21 cellular contexts compared by ENCODE assay signal in genomic region chr14:39454906-39455539, GRCh38. TPM values are rescaled to one million over a fixed set of nuclear protein-coding genes. Genes with fewer than 3 reads are reported as not detected.
DNase-seq lines count a peak whose midpoint lies in the region; ATAC-seq lines count a peak whose summit lies in the region.
"Had no signal": no experiment of that assay in that cellular context is flagged by ENCODE, and none has a peak within 500 bp of the region (broad histone marks: within the 10 kb centered on the region; RNA-seq: fewer than 3 reads in every experiment).

No MANE protein-coding gene starts in this region.

- peaks cover 3% of the 10 kb centered on the region for H3K9me3 Mint-ChIP-seq in activated T-cell treated with anti-CD3 and anti-CD28 coated beads, Interleukin-2, amount 50 U/mL, for 24 hours
- H3K9me3 Mint-ChIP-seq in activated naive CD8-positive, alpha-beta T cell treated with anti-CD3 and anti-CD28 coated beads for 36 hours = peaks cover 7% of the 10 kb centered on the region

- no peak for ATAC-seq in GM18502 (IDR thresholded peaks at IDR 0.05; ENCODE audit: poor library complexity, unreplicated experiment)

- DNase-seq in activated T-cell treated with anti-CD3 and anti-CD28 coated beads, Interleukin-2, amount 50 U/mL, for 24 hours = no peak
- no peak for DNase-seq in activated T-cell treated with anti-CD3 and anti-CD28 coated beads, Interleukin-2, amount 50 U/mL, for 48 hours
- DNase-seq in NCI-H226 (peak; percentile 35), myocyte (ENCODE audit: low read depth) (peak; percentile 20), globus pallidus (ENCODE audit: low spot score) (no peak), epidermal melanocyte (ENCODE audit: insufficient read length, low spot score) (no peak)
- DNase-seq in activated naive CD8-positive, alpha-beta T cell treated with anti-CD3 and anti-CD28 coated beads for 36 hours = no peak
- DNase-seq: Calu3; DMS79 treated with DMSO at 0.1 percent for 48 hours; GF-D8; NCI-H1092; NCI-H1436; NCI-H187; NCI-H2081 treated with DMSO at 0.1 percent for 48 hours; NCI-H446; NCI-H524 treated with DMSO at 0.1 percent for 48 hours; NCI-H774; NK-92 treated with Interleukin-12 subunit alpha and Interleukin-12 subunit beta, amount 100 ng/mL, for 24 hours; PC-9; SHP77 had no signal

- H3K36me3 Mint-ChIP-seq in activated T-cell treated with anti-CD3 and anti-CD28 coated beads, Interleukin-2, amount 50 U/mL, for 24 hours (ENCODE audit: low read depth) = no peaks in the 10 kb centered on the region
- H3K36me3 Mint-ChIP-seq in activated naive CD8-positive, alpha-beta T cell treated with anti-CD3 and anti-CD28 coated beads for 36 hours = peaks cover 7% of the 10 kb centered on the region

- H3K27ac Mint-ChIP-seq in activated T-cell treated with anti-CD3 and anti-CD28 coated beads, Interleukin-2, amount 50 U/mL, for 24 hours = peak overlapping the region; percentile 31
- H3K27ac Mint-ChIP-seq in activated naive CD8-positive, alpha-beta T cell treated with anti-CD3 and anti-CD28 coated beads for 36 hours = peak overlapping the region; percentile 30

- H3K4me3 Mint-ChIP-seq in activated T-cell treated with anti-CD3 and anti-CD28 coated beads, Interleukin-2, amount 50 U/mL, for 24 hours = no peak overlapping the region
- H3K4me3 Mint-ChIP-seq in activated naive CD8-positive, alpha-beta T cell treated with anti-CD3 and anti-CD28 coated beads for 36 hours = no peak overlapping the region

- H3K27me3 Mint-ChIP-seq in activated T-cell treated with anti-CD3 and anti-CD28 coated beads, Interleukin-2, amount 50 U/mL, for 24 hours = no peaks in the 10 kb centered on the region
- no peaks in the 10 kb centered on the region for H3K27me3 Mint-ChIP-seq in activated naive CD8-positive, alpha-beta T cell treated with anti-CD3 and anti-CD28 coated beads for 36 hours

- H3K4me1 Mint-ChIP-seq in activated T-cell treated with anti-CD3 and anti-CD28 coated beads, Interleukin-2, amount 50 U/mL, for 24 hours (ENCODE audit: low read depth) = peaks cover 23% of the 10 kb centered on the region
- H3K4me1 Mint-ChIP-seq in activated naive CD8-positive, alpha-beta T cell treated with anti-CD3 and anti-CD28 coated beads for 36 hours = peaks cover 28% of the 10 kb centered on the region

RNA-seq across cellular contexts. Expression of gene FBXO33, which starts 22.8 kb away (rescaled TPM):
- 10 to 100 TPM; 21.8 TPM for total RNA-seq in activated naive CD8-positive, alpha-beta T cell treated with anti-CD3 and anti-CD28 coated beads for 36 hours
- 8.5 and 9.9 TPM in 2 replicates for total RNA-seq in myocyte
- polyA plus RNA-seq in myocyte (2012) = 4.0 TPM

Comparison
In these comparisons a context has a peak if more than half of its experiments do, and no peak if none do; other contexts are left out.
1. DNase-seq: peak in NCI-H226 (single experiment) and myocyte (single experiment); none in activated T-cell treated with anti-CD3 and anti-CD28 coated beads, Interleukin-2, amount 50 U/mL, for 24 hours (single experiment), activated T-cell treated with anti-CD3 and anti-CD28 coated beads, Interleukin-2, amount 50 U/mL, for 48 hours (0 of 2), activated naive CD8-positive, alpha-beta T cell treated with anti-CD3 and anti-CD28 coated beads for 36 hours (single experiment), globus pallidus (single experiment) and epidermal melanocyte (single experiment).